8 cellular contexts compared by ENCODE assay signal in genomic region chr4:109703664-109704351, GRCh38. TPM values are rescaled to one million over a fixed set of nuclear protein-coding genes. Genes with fewer than 3 reads are reported as not detected.
DNase-seq lines count a peak whose midpoint lies in the region; ATAC-seq lines count a peak whose summit lies in the region.

No MANE protein-coding gene starts in this region.

- H3K27me3 ChIP-seq in ACC112 (ENCODE audit: insufficient read depth, low read length) = no peaks in the 10 kb centered on the region
- no peaks in the 10 kb centered on the region for H3K27me3 ChIP-seq in iPS-18a (ENCODE audit: control insufficient read depth, insufficient read depth, low read length)

- H3K4me1 Mint-ChIP-seq in stimulated activated effector memory CD8-positive, alpha-beta T cell treated with anti-CD3 and anti-CD28 coated beads, Interleukin-12 subunit alpha, Interleukin-12 subunit beta, amount 100 ng/mL, for 72 hours = peaks cover 21% of the 10 kb centered on the region

- H3K9me3 Mint-ChIP-seq in activated naive CD4-positive, alpha-beta T cell treated with anti-CD3 and anti-CD28 coated beads, Interleukin-2, amount 50 U/mL, for 72 hours = no peaks in the 10 kb centered on the region
- H3K9me3 Mint-ChIP-seq in stimulated activated effector memory CD8-positive, alpha-beta T cell treated with anti-CD3 and anti-CD28 coated beads, Interleukin-12 subunit alpha, Interleukin-12 subunit beta, amount 100 ng/mL, for 72 hours = no peaks in the 10 kb centered on the region

- peak overlapping the region; percentile 33 to 85 for H3K27ac Mint-ChIP-seq in activated naive CD4-positive, alpha-beta T cell treated with anti-CD3 and anti-CD28 coated beads, Interleukin-2, amount 50 U/mL, for 72 hours
- H3K27ac Mint-ChIP-seq in stimulated activated effector memory CD8-positive, alpha-beta T cell treated with anti-CD3 and anti-CD28 coated beads, Interleukin-12 subunit alpha, Interleukin-12 subunit beta, amount 100 ng/mL, for 72 hours = peak overlapping the region; percentile 93

- H3K9ac ChIP-seq in iPS-18a (ENCODE audit: low read length) = peak overlapping the region; percentile 92

- H3K36me3 Mint-ChIP-seq in activated naive CD4-positive, alpha-beta T cell treated with anti-CD3 and anti-CD28 coated beads, Interleukin-2, amount 50 U/mL, for 72 hours = peaks cover 6 to 15% of the 10 kb centered on the region in 2 donors
- peaks cover 4% of the 10 kb centered on the region for H3K36me3 Mint-ChIP-seq in stimulated activated effector memory CD8-positive, alpha-beta T cell treated with anti-CD3 and anti-CD28 coated beads, Interleukin-12 subunit alpha, Interleukin-12 subunit beta, amount 100 ng/mL, for 72 hours

- H2AFZ ChIP-seq in ACC112 (ENCODE audit: low read length, unreplicated experiment) = peak overlapping the region; percentile 99

- peaks cover 19% of the 10 kb centered on the region for H3K79me2 ChIP-seq in ACC112 (ENCODE audit: control insufficient read depth, insufficient read depth, low read length, unreplicated experiment)

- no peaks in the 10 kb centered on the region for H3K9me3 ChIP-seq in iPS-18a (ENCODE audit: control insufficient read depth, low read depth, low read length)

- peak overlapping the region; percentile 92 for H3K4me3 Mint-ChIP-seq in stimulated activated effector memory CD8-positive, alpha-beta T cell treated with anti-CD3 and anti-CD28 coated beads, Interleukin-12 subunit alpha, Interleukin-12 subunit beta, amount 100 ng/mL, for 72 hours

- peak; percentile 1 for ATAC-seq in HG03175 (IDR thresholded peaks at IDR 0.05; ENCODE audit: unreplicated experiment)
- no peak for ATAC-seq in activated naive CD4-positive, alpha-beta T cell treated with anti-CD3 and anti-CD28 coated beads, Interleukin-2, amount 50 U/mL, for 72 hours
- ATAC-seq in stimulated activated effector memory CD8-positive, alpha-beta T cell treated with anti-CD3 and anti-CD28 coated beads, Interleukin-12 subunit alpha, Interleukin-12 subunit beta, amount 100 ng/mL, for 72 hours = no peak
- ATAC-seq in HG03432 (IDR thresholded peaks at IDR 0.05; ENCODE audit: unreplicated experiment) = no peak
- ATAC-seq in HG03442 (IDR thresholded peaks at IDR 0.05; ENCODE audit: unreplicated experiment) = no peak

- no peak overlapping the region for H3K27ac ChIP-seq in ACC112 (ENCODE audit: low read depth, low read length)
- H3K27ac ChIP-seq in iPS-18a (ENCODE audit: low read length) = no peak overlapping the region

- no peaks in the 10 kb centered on the region for H3K36me3 ChIP-seq in ACC112 (ENCODE audit: insufficient read depth, low read length)
- H3K36me3 ChIP-seq in iPS-18a (ENCODE audit: control insufficient read depth, low read depth, low read length) = peaks cover 11% of the 10 kb centered on the region

- H3K4me3 ChIP-seq in ACC112 (ENCODE audit: low read depth, low read length) (peak overlapping the region; percentile 91), iPS-18a (ENCODE audit: low read length) (peak overlapping the region; percentile 85)

- H3K4me1 ChIP-seq in ACC112 (ENCODE audit: control insufficient read depth, insufficient read depth, low read length, unreplicated experiment) (peaks cover 7% of the 10 kb centered on the region), iPS-18a (ENCODE audit: control insufficient read depth, low read depth, low read length) (peaks cover 9% of the 10 kb centered on the region)

- DNase-seq in activated naive CD4-positive, alpha-beta T cell treated with anti-CD3 and anti-CD28 coated beads, Interleukin-2, amount 50 U/mL, for 72 hours (ENCODE audit: low spot score in 2 of 2) = no peak
- no peak for DNase-seq in stimulated activated effector memory CD8-positive, alpha-beta T cell treated with anti-CD3 and anti-CD28 coated beads, Interleukin-12 subunit alpha, Interleukin-12 subunit beta, amount 100 ng/mL, for 72 hours (ENCODE audit: low spot score in 2 of 2)
- no peak for DNase-seq in middle frontal gyrus (ENCODE audit: extremely low spot score, low spot score)

RNA-seq across cellular contexts. Expression of gene CASP6, which starts 0.6 kb away (rescaled TPM):
- 10 to 100 TPM; 23.7 to 33.3 TPM for total RNA-seq in activated naive CD4-positive, alpha-beta T cell treated with anti-CD3 and anti-CD28 coated beads, Interleukin-2, amount 50 U/mL, for 72 hours

RNA-seq across cellular contexts. Expression of gene PLA2G12A, which starts 26.1 kb away (rescaled TPM):
- total RNA-seq in activated naive CD4-positive, alpha-beta T cell treated with anti-CD3 and anti-CD28 coated beads, Interleukin-2, amount 50 U/mL, for 72 hours = 10 to 100 TPM; 28.1 to 33.3 TPM
